In genomic region chr4:163356104-163356503, GRCh38 we compare ENCODE assay signal across 20 cellular contexts. TPM values are rescaled to one million over a fixed set of nuclear protein-coding genes. Genes with fewer than 3 reads are reported as not detected.
DNase-seq lines count a peak whose midpoint lies in the region; ATAC-seq and TF ChIP-seq lines count a peak whose summit lies in the region.
"Had no signal": no experiment of that assay in that cellular context is flagged by ENCODE, and none has a peak within 500 bp of the region (broad histone marks: within the 10 kb centered on the region; RNA-seq: fewer than 3 reads in every experiment).

No MANE protein-coding gene starts in this region.

- DNase-seq in BE2C (no peak), MM.1S (no peak), cardiac fibroblast (ENCODE audit: low read depth in 2 of 2) (no peak), kidney epithelial cell (ENCODE audit: low read depth) (no peak), SW480 (ENCODE audit: low spot score) (no peak)
- no peak for DNase-seq in activated CD8-positive, alpha-beta memory T cell treated with anti-CD3 and anti-CD28 coated beads for 24 hours
- DNase-seq in activated naive CD8-positive, alpha-beta T cell treated with anti-CD3 and anti-CD28 coated beads for 36 hours = no peak
- DNase-seq: CD8-positive, alpha-beta memory T cell; GOT3; MV-4-11; NCI-H1417; NCI-H187; NCI-H2107; NCI-H2227 treated with DMSO at 0.1 percent for 48 hours; NCI-H524 had no signal

- H3K9ac ChIP-seq in MM.1S (ENCODE audit: low read length) = no peak overlapping the region
- H3K9ac ChIP-seq: BLaER1 treated with 17β-estradiol and CSF1 and Interleukin-3, amounts not matched to agents 10 nM and 100 nM had no signal

- H2AFZ ChIP-seq in MM.1S (ENCODE audit: low read length) = no peak overlapping the region

- no peaks in the 10 kb centered on the region for H3K9me2 ChIP-seq in MM.1S (replicated peaks; ENCODE audit: insufficient read depth, low read length)

- no peaks in the 10 kb centered on the region for H3K36me3 Mint-ChIP-seq in activated naive CD8-positive, alpha-beta T cell treated with anti-CD3 and anti-CD28 coated beads for 36 hours
- H3K36me3 Mint-ChIP-seq: CD8-positive, alpha-beta memory T cell had no signal

- H3K4me3 ChIP-seq in BE2C (ENCODE audit: low read depth, low read length) (no peak overlapping the region), MM.1S (ENCODE audit: low read length) (no peak overlapping the region), cardiac fibroblast (replicated peaks in 1 of 2; ENCODE audit: low read depth in 2 of 2, low read length in 2 of 2) (no peak overlapping the region), kidney epithelial cell (ENCODE audit: low read depth, low read length) (no peak overlapping the region)
- H3K4me3 ChIP-seq: BLaER1 treated with 17β-estradiol and CSF1 and Interleukin-3, amounts not matched to agents 10 nM and 100 nM; K562 had no signal

- H3K9me3 Mint-ChIP-seq in activated naive CD8-positive, alpha-beta T cell treated with anti-CD3 and anti-CD28 coated beads for 36 hours = no peaks in the 10 kb centered on the region
- H3K9me3 Mint-ChIP-seq: CD8-positive, alpha-beta memory T cell had no signal

- TF ChIP-seq CTCF in BE2C (IDR thresholded peaks at IDR 0.05; ENCODE audit: low read depth, low read length) (0 out of 2 replicates have a peak, but pooled peaks have one; percentile 6), MM.1S (IDR thresholded peaks at IDR 0.05; ENCODE audit: low read length) (peak; percentile 9; the same call in 1 of the 2 replicates), cardiac fibroblast (IDR thresholded peaks at IDR 0.05; ENCODE audit: low read depth, low read length) (peak; percentile 7), kidney epithelial cell (IDR thresholded peaks at IDR 0.05; ENCODE audit: insufficient read depth, low read length, poor library complexity, severe bottlenecking) (peak; percentile 3)

- H3K4me1 Mint-ChIP-seq in activated naive CD8-positive, alpha-beta T cell treated with anti-CD3 and anti-CD28 coated beads for 36 hours = no peaks in the 10 kb centered on the region
- H3K4me1 Mint-ChIP-seq: CD8-positive, alpha-beta memory T cell had no signal

- ATAC-seq in HG03432 (IDR thresholded peaks at IDR 0.05; ENCODE audit: unreplicated experiment) = no peak
- ATAC-seq: K562, Right ventricle myocardium inferior had no signal

- no peaks in the 10 kb centered on the region for H3K79me2 ChIP-seq in MM.1S (ENCODE audit: low read length)

- H3K27me3 Mint-ChIP-seq in activated naive CD8-positive, alpha-beta T cell treated with anti-CD3 and anti-CD28 coated beads for 36 hours = peaks cover 10% of the 10 kb centered on the region

- no peaks in the 10 kb centered on the region for H3F3A ChIP-seq in MM.1S (ENCODE audit: insufficient read depth, low read length)

- H3K36me3 ChIP-seq in BE2C = no peaks in the 10 kb centered on the region
- no peaks in the 10 kb centered on the region for H3K36me3 ChIP-seq in MM.1S (replicated peaks; ENCODE audit: insufficient read depth, low read length)
- H3K36me3 ChIP-seq in kidney epithelial cell (ENCODE audit: control insufficient read depth, insufficient read depth, low read length) = no peaks in the 10 kb centered on the region
- H3K36me3 ChIP-seq: BLaER1 treated with 17β-estradiol and CSF1 and Interleukin-3, amounts not matched to agents 10 nM and 100 nM had no signal

- no peak overlapping the region for H3K27ac ChIP-seq in MM.1S (ENCODE audit: low read length)
- H3K27ac ChIP-seq: BLaER1 treated with 17β-estradiol and CSF1 and Interleukin-3, amounts not matched to agents 10 nM and 100 nM had no signal

- no peak overlapping the region for H3K27ac Mint-ChIP-seq in activated naive CD8-positive, alpha-beta T cell treated with anti-CD3 and anti-CD28 coated beads for 36 hours
- H3K27ac Mint-ChIP-seq: CD8-positive, alpha-beta memory T cell had no signal

- H3K9me3 ChIP-seq in BE2C = no peaks in the 10 kb centered on the region
- H3K9me3 ChIP-seq in MM.1S (replicated peaks; ENCODE audit: insufficient read depth, low read length) = no peaks in the 10 kb centered on the region
- H3K9me3 ChIP-seq: BLaER1 treated with 17β-estradiol and CSF1 and Interleukin-3, amounts not matched to agents 10 nM and 100 nM had no signal

- no peak overlapping the region for H3K4me2 ChIP-seq in MM.1S (ENCODE audit: low read depth, low read length)
- H3K4me2 ChIP-seq: BLaER1 treated with 17β-estradiol and CSF1 and Interleukin-3, amounts not matched to agents 10 nM and 100 nM had no signal

- H3K4me3 Mint-ChIP-seq in activated naive CD8-positive, alpha-beta T cell treated with anti-CD3 and anti-CD28 coated beads for 36 hours = no peak overlapping the region
- H3K4me3 Mint-ChIP-seq: CD8-positive, alpha-beta memory T cell had no signal

- H3K4me1 ChIP-seq in BE2C (no peaks in the 10 kb centered on the region), MM.1S (ENCODE audit: low read length) (no peaks in the 10 kb centered on the region)
- H3K4me1 ChIP-seq: BLaER1 treated with 17β-estradiol and CSF1 and Interleukin-3, amounts not matched to agents 10 nM and 100 nM had no signal

- H3K27me3 ChIP-seq in BE2C (no peaks in the 10 kb centered on the region), MM.1S (replicated peaks; ENCODE audit: insufficient read depth, low read length) (no peaks in the 10 kb centered on the region), kidney epithelial cell (ENCODE audit: control insufficient read depth, insufficient read depth, low read length) (no peaks in the 10 kb centered on the region)
- H3K27me3 ChIP-seq: BLaER1 treated with 17β-estradiol and CSF1 and Interleukin-3, amounts not matched to agents 10 nM and 100 nM had no signal

- no peaks in the 10 kb centered on the region for H4K20me1 ChIP-seq in MM.1S (ENCODE audit: insufficient read depth, low read length)
- H4K20me1 ChIP-seq: BLaER1 treated with 17β-estradiol and CSF1 and Interleukin-3, amounts not matched to agents 10 nM and 100 nM had no signal

RNA-seq across cellular contexts. Expression of gene NPY5R, which starts 12.4 kb away (rescaled TPM):
- not detected for polyA plus RNA-seq in BE2C (2012; ENCODE audit: insufficient read depth, insufficient read length, low read depth)
- total RNA-seq in kidney epithelial cell = 1.3 TPM in 1 of 2 replicates, not detected in the other
- total RNA-seq in activated naive CD8-positive, alpha-beta T cell treated with anti-CD3 and anti-CD28 coated beads for 36 hours = not detected
- total RNA-seq: CD8-positive, alpha-beta memory T cell; K562; Right ventricle myocardium inferior; SK-MEL-5 had no signal
- polyA plus RNA-seq: CD8-positive, alpha-beta memory T cell; K562 had no signal

RNA-seq across cellular contexts. Expression of gene NPY1R, which starts 23.7 kb away (rescaled TPM):
- not detected for polyA plus RNA-seq in BE2C (2012; ENCODE audit: insufficient read depth, insufficient read length, low read depth)
- 1.7 and 2.7 TPM in 2 replicates for total RNA-seq in kidney epithelial cell
- not detected for total RNA-seq in activated naive CD8-positive, alpha-beta T cell treated with anti-CD3 and anti-CD28 coated beads for 36 hours
- total RNA-seq: CD8-positive, alpha-beta memory T cell; SK-MEL-5 had no signal
- polyA plus RNA-seq: CD8-positive, alpha-beta memory T cell had no signal
